10 cellular contexts compared by ENCODE assay signal in genomic region chr10:104332243-104333036, GRCh38. TPM values are rescaled to one million over a fixed set of nuclear protein-coding genes. Genes with fewer than 3 reads are reported as not detected.
DNase-seq lines count a peak whose midpoint lies in the region; ATAC-seq and TF ChIP-seq lines count a peak whose summit lies in the region.
"Had no signal": no experiment of that assay in that cellular context is flagged by ENCODE, and none has a peak within 500 bp of the region (broad histone marks: within the 10 kb centered on the region; RNA-seq: fewer than 3 reads in every experiment).

No MANE protein-coding gene starts in this region.

- H3K4me1 ChIP-seq in muscle layer of colon (ENCODE audit: insufficient read depth, low read length) (peaks cover 88% of the 10 kb centered on the region), upper lobe of left lung (peaks cover 86 to 99% (median 90%) of the 10 kb centered on the region in 4 donors)

- intact Hi-C loops in dorsolateral prefrontal cortex (cut with DNase I), result no loop called here

- no peaks in the 10 kb centered on the region for H3K9me3 ChIP-seq in muscle layer of colon (ENCODE audit: low read length)
- no peaks in the 10 kb centered on the region for H3K9me3 ChIP-seq in upper lobe of left lung
- H3K9me3 ChIP-seq: SJSA1 had no signal

- no peak overlapping the region for H3K4me3 ChIP-seq in dorsolateral prefrontal cortex
- no peak overlapping the region for H3K4me3 ChIP-seq in muscle layer of colon (ENCODE audit: low read depth in 1 of 2, low read length in 2 of 2)
- H3K4me3 ChIP-seq in upper lobe of left lung, result no peak overlapping the region
- H3K4me3 ChIP-seq: SJSA1 had no signal

- WGBS in upper lobe of left lung, 2 donors, result 79 to 81% methylated on average over 11 of the region's 11 CpGs

- no peaks in the 10 kb centered on the region for H3K27me3 ChIP-seq in dorsolateral prefrontal cortex
- no peaks in the 10 kb centered on the region for H3K27me3 ChIP-seq in muscle layer of colon (ENCODE audit: control insufficient read depth in 1 of 2, insufficient read depth in 2 of 2, low read length in 2 of 2)
- H3K27me3 ChIP-seq in upper lobe of left lung, result no peaks in the 10 kb centered on the region
- H3K27me3 ChIP-seq: SJSA1 had no signal

- ATAC-seq in upper lobe of left lung (ENCODE audit: low FRiP score in 2 of 2), result no peak
- no peak for ATAC-seq in GM19452 (IDR thresholded peaks at IDR 0.05; ENCODE audit: unreplicated experiment)

- H3K9ac ChIP-seq in muscle layer of colon (ENCODE audit: low read length), result no peak overlapping the region

- TF ChIP-seq POLR2A in upper lobe of left lung (IDR thresholded peaks at IDR 0.05), result no peak

- TF ChIP-seq EP300 in upper lobe of left lung (IDR thresholded peaks at IDR 0.05), result peak in 1 of 4 donors; percentile 18

- DNase-seq in activated CD8-positive, alpha-beta memory T cell treated with anti-CD3 and anti-CD28 coated beads for 24 hours, result peak; percentile 43
- DNase-seq in activated CD8-positive, alpha-beta memory T cell treated with anti-CD3 and anti-CD28 coated beads, Interleukin-2, amount 50 U/mL, for 4 hours, result no peak
- peak in 1 of 10 donors; percentile 18 for DNase-seq in dorsolateral prefrontal cortex
- peak in 1 of 2 donors; percentile 19 for DNase-seq in upper lobe of left lung
- no peak for DNase-seq in NCI-H2227 treated with DMSO at 0.1 percent for 48 hours (lab: John Stamatoyannopoulos, UW)
- no peak for DNase-seq in germinal center (ENCODE audit: low spot score)
- DNase-seq: midbrain had no signal

- TF ChIP-seq CTCF in dorsolateral prefrontal cortex (IDR thresholded peaks at IDR 0.05 in 54 of 56, conservative IDR thresholded peaks at IDR 0.05 in 2 of 56; ENCODE audit: low read depth in 1 of 56, partially characterized antibody in 56 of 56) (no peak), upper lobe of left lung (IDR thresholded peaks at IDR 0.05) (no peak)

- H3K36me3 ChIP-seq in muscle layer of colon (ENCODE audit: insufficient read depth, low read length) (no peaks in the 10 kb centered on the region), upper lobe of left lung (peaks cover 0 to 12% (median 0%) of the 10 kb centered on the region in 4 donors)

- H3K27ac ChIP-seq in dorsolateral prefrontal cortex (peak overlapping the region in 37 of 59 donors; percentile 15 to 98 (median 92)), muscle layer of colon (ENCODE audit: low read depth, low read length) (peak overlapping the region; percentile 77), upper lobe of left lung (peak overlapping the region; percentile 88 to 100 (median 94))

RNA-seq across cellular contexts. Expression of gene ITPRIP, which starts 5.8 kb away (rescaled TPM):
- total RNA-seq in dorsolateral prefrontal cortex (10 to 100 TPM in 9 of 120 experiments, 1 to 10 TPM in 111; 2.7 to 14.6 (median 6.1) TPM), upper lobe of left lung (10 to 100 TPM; 28.3 to 86.2 (median 34.4) TPM)

RNA-seq across cellular contexts. Expression of gene CFAP58, which starts 21.2 kb away (rescaled TPM):
- 1 to 10 TPM in 35 of 120 experiments, under 1 TPM in 85; 0.20 to 3.7 (median 0.77) TPM for total RNA-seq in dorsolateral prefrontal cortex
- total RNA-seq in upper lobe of left lung, result 10 to 100 TPM in 1 of 6 donors, 1 to 10 TPM in 3, under 1 TPM in 2; 0.14 to 11.0 (median 1.0) TPM
